In genomic region chr5:173568128-173568527, GRCh38 we compare ENCODE assay signal across 32 cellular contexts.
"Had no signal": no experiment of that assay in that cellular context is flagged by ENCODE, and none has a peak within 500 bp of the region (broad histone marks: within the 10 kb centered on the region; RNA-seq: fewer than 3 reads in every experiment).

No MANE protein-coding gene starts in this region.

- FAIRE-seq: RCC 7860 had no signal

- H3K4me3 Mint-ChIP-seq: activated CD4-positive, alpha-beta memory T cell treated with anti-CD3 and anti-CD28 coated beads, Interleukin-2, amount 10 ng/mL, durations not matched to agents 7 days and 5 days; activated CD8-positive, alpha-beta memory T cell treated with anti-CD3 and anti-CD28 coated beads, Interleukin-2, amount 10 ng/mL, durations not matched to agents 7 days and 5 days; activated naive CD8-positive, alpha-beta T cell treated with anti-CD3 and anti-CD28 coated beads for 36 hours had no signal

- H3K4me2 ChIP-seq: PC-9 had no signal

- H3K4me3 ChIP-seq: ascending aorta, MG63, PC-9 had no signal

- H3K27ac Mint-ChIP-seq: activated CD4-positive, alpha-beta memory T cell treated with anti-CD3 and anti-CD28 coated beads, Interleukin-2, amount 10 ng/mL, durations not matched to agents 7 days and 5 days; activated CD8-positive, alpha-beta memory T cell treated with anti-CD3 and anti-CD28 coated beads, Interleukin-2, amount 10 ng/mL, durations not matched to agents 7 days and 5 days; activated naive CD8-positive, alpha-beta T cell treated with anti-CD3 and anti-CD28 coated beads for 36 hours had no signal

- H3K36me3 Mint-ChIP-seq: activated CD8-positive, alpha-beta memory T cell treated with anti-CD3 and anti-CD28 coated beads, Interleukin-2, amount 10 ng/mL, durations not matched to agents 7 days and 5 days; activated naive CD8-positive, alpha-beta T cell treated with anti-CD3 and anti-CD28 coated beads for 36 hours had no signal

- H3K9me3 Mint-ChIP-seq: activated CD4-positive, alpha-beta memory T cell treated with anti-CD3 and anti-CD28 coated beads, Interleukin-2, amount 10 ng/mL, durations not matched to agents 7 days and 5 days had no signal

- H3K4me1 Mint-ChIP-seq: activated CD4-positive, alpha-beta memory T cell treated with anti-CD3 and anti-CD28 coated beads, Interleukin-2, amount 10 ng/mL, durations not matched to agents 7 days and 5 days; activated CD8-positive, alpha-beta memory T cell treated with anti-CD3 and anti-CD28 coated beads, Interleukin-2, amount 10 ng/mL, durations not matched to agents 7 days and 5 days had no signal

- H3K36me3 ChIP-seq: ascending aorta, MG63, WERI-Rb-1 had no signal

- H3K27me3 ChIP-seq: ascending aorta, MG63 had no signal

- H3K27ac ChIP-seq: ascending aorta, PC-9, RWPE1, WERI-Rb-1 had no signal

- H2AFZ ChIP-seq: PC-9 had no signal

- DNase-seq: activated CD4-positive, alpha-beta memory T cell treated with anti-CD3 and anti-CD28 coated beads, Interleukin-2, amount 10 ng/mL, durations not matched to agents 7 days and 5 days; activated CD4-positive, alpha-beta T cell treated with anti-CD3 and anti-CD28 coated beads for 1 hour; activated CD4-positive, alpha-beta T cell treated with anti-CD3 and anti-CD28 coated beads for 48 hours; activated CD4-positive, CD25-positive, alpha-beta regulatory T cell; activated CD8-positive, alpha-beta memory T cell treated with anti-CD3 and anti-CD28 coated beads for 24 hours; activated CD8-positive, alpha-beta memory T cell treated with anti-CD3 and anti-CD28 coated beads, Interleukin-2, amount 10 ng/mL, durations not matched to agents 7 days and 5 days; activated CD8-positive, alpha-beta memory T cell treated with anti-CD3 and anti-CD28 coated beads, Interleukin-2, amount 50 U/mL, for 48 hours; activated effector memory CD4-positive, alpha-beta T cell treated with Interleukin-2 at 50 U/mL for 16 hours; activated naive CD4-positive, alpha-beta T cell; activated naive CD4-positive, alpha-beta T cell treated with anti-CD3 and anti-CD28 coated beads, Interleukin-2, amount 50 U/mL, for 16 hours; activated naive CD8-positive, alpha-beta T cell treated with anti-CD3 and anti-CD28 coated beads for 36 hours; activated T-cell treated with anti-CD3 and anti-CD28 coated beads, Interleukin-2, amount 50 U/mL, for 48 hours; caudate nucleus; cerebellar nuclear complex; Karpas-422; KBM-7; MG63; NCI-H1048; NCI-H1105 treated with DMSO at 0.1 percent for 48 hours; NCI-H1436; NCI-H1694 treated with DMSO at 0.1 percent for 48 hours; NCI-H524 treated with DMSO at 0.1 percent for 48 hours; Right ventricle myocardium superior; SW 1271; T-helper 1 cell; T-helper 2 cell; T-helper 9 cell; WERI-Rb-1 had no signal

- ATAC-seq: activated CD8-positive, alpha-beta memory T cell treated with anti-CD3 and anti-CD28 coated beads, Interleukin-2, amount 10 ng/mL, durations not matched to agents 7 days and 5 days had no signal
